2 cellular contexts compared by ENCODE assay signal in the genomic region with DNA sequence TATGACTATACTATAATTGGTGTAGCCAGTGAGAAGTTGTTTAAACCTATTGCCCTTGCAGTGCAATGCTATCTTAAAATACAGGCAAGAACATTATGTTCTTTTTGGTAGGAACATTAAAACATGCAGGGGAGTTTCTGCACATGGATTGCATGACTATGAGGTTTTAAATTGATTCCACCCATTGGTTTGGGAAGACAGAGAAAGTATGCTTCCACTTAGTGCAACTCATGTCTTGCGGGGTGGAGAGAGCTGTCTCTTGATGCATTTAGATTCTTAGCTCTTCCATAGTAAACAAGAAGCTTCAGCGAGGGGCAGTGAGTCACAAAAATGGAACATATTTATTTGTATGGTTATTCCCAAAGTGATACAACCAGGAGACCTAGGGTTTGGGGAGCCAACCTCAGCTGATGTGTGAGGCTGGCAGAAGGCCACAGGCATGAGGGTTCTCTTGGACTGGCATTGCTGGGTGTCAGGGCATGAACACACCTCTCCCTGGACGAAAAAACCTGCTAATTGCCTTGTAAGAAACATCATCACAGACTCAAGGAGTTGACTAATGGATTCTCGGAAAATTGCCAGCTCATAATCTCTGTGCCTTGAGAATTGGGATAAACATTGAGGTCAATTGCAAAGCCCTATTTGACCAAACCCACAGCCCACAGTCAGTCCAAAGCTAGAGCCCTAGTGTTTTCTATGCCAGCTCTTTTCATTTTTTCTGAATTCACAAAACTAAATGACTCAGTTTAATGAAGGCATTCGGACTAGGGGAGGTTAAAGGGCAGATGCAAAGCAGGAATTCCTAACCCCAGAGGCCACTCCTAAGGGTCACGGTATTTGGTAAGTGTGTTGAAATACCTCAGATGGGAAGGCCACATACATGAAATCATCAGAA.
TF ChIP-seq lines count a peak whose summit lies in the region.

No MANE protein-coding gene starts in this region.

TF ChIP-seq in IMR-90, 13 proteins besides CTCF, POLR2A, EP300 and RAD21:
- no peak for TF ChIP-seq BHLHE40 (IDR thresholded peaks at IDR 0.05; ENCODE audit: low read depth, low read length)
- TF ChIP-seq FOS (IDR thresholded peaks at IDR 0.05; ENCODE audit: low read depth, low read length), result peak; percentile 53
- peak; percentile 64 for TF ChIP-seq CEBPB (IDR thresholded peaks at IDR 0.05; ENCODE audit: low read depth, low read length)

TF ChIP-seq in K562, 482 proteins besides CTCF, POLR2A, EP300 and RAD21:
- TF ChIP-seq NR2C2 (CRISPR knock-in tag; IDR thresholded peaks at IDR 0.05) (no peak), NR2C2 (tag; IDR thresholded peaks at IDR 0.05) (peak; percentile 35; the same call in 1 of the 2 replicates), KLF1 (tag; IDR thresholded peaks at IDR 0.05) (no peak)
